ENCODE assay signal across 24 cellular contexts in the genomic region with DNA sequence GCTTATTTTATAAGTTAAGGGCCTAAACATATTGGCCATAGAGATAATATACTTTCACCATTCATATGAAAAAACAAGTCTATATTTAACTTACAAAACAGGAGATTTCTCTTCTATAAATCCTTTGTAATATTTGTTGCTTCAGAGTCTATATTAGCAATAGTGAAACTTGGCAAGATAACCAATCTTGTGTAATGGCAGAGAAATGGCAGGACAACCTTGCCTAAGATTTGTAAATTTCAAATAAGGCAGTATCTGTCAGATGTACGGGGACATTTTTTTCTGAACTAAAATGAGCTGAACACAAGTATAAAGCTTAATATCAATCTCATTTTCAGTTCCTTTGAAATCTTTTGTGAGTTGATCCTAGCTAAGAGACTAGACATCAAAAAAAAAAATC. TPM values are rescaled to one million over a fixed set of nuclear protein-coding genes. Genes with fewer than 3 reads are reported as not detected.
A peak's percentile ranks its signal among the peaks of the same experiment; 100 is the strongest.
DNase-seq lines count a peak whose midpoint lies in the region; ATAC-seq and TF ChIP-seq lines count a peak whose summit lies in the region.
"Had no signal": no experiment of that assay in that cellular context is flagged by ENCODE, and none has a peak within 500 bp of the region (broad histone marks: within the 10 kb centered on the region; RNA-seq: fewer than 3 reads in every experiment).

No MANE protein-coding gene starts in this region.

- intact Hi-C loops in right lobe of liver (cut with DNase I) (no loop called here), ascending aorta (cut with DNase I) (no loop called here)

- TF ChIP-seq CTCF in fibroblast of mammary gland (conservative IDR thresholded peaks at IDR 0.05; ENCODE audit: control insufficient read depth, insufficient read depth, low read depth, low read length), result no peak
- TF ChIP-seq CTCF in right lobe of liver (IDR thresholded peaks at IDR 0.05), result no peak
- no peak for TF ChIP-seq CTCF in ascending aorta (IDR thresholded peaks at IDR 0.05)

- no peaks in the 10 kb centered on the region for H3K36me3 ChIP-seq in ACC112 (ENCODE audit: insufficient read depth, low read length)
- no peaks in the 10 kb centered on the region for H3K36me3 ChIP-seq in adipocyte (ENCODE audit: control insufficient read depth, insufficient read depth, low read length, severe bottlenecking)
- no peaks in the 10 kb centered on the region for H3K36me3 ChIP-seq in right lobe of liver
- H3K36me3 ChIP-seq in ascending aorta, result no peaks in the 10 kb centered on the region
- H3K36me3 ChIP-seq: BLaER1, Peyer's patch had no signal

- H3K27ac ChIP-seq in ACC112 (ENCODE audit: low read depth, low read length) (no peak overlapping the region), right lobe of liver (peak overlapping the region; percentile 47 to 79 (median 77)), ascending aorta (no peak overlapping the region)
- H3K27ac ChIP-seq: BLaER1, Peyer's patch, SK-N-MC had no signal

- DNase-seq in adipocyte (ENCODE audit: low read depth) (peak; percentile 32), fibroblast of mammary gland (ENCODE audit: low read depth) (peak; percentile 38), right lobe of liver (no peak), ascending aorta (ENCODE audit: low spot score in 2 of 2) (no peak)
- DNase-seq in activated CD4-positive, alpha-beta T cell treated with anti-CD3 and anti-CD28 coated beads, Interleukin-2, amount 50 U/mL, for 48 hours, result no peak
- DNase-seq in stimulated activated CD4-positive, alpha-beta T cell treated with anti-CD3 and anti-CD28 coated beads, Interleukin-2, amount 100 ng/mL, for 48 hours, result no peak
- DNase-seq: CD4-positive, alpha-beta T cell; Karpas-422; NCI-H1092 treated with DMSO at 0.1 percent for 48 hours; NCI-H1436; NCI-H187; NCI-H2081 treated with DMSO at 0.1 percent for 48 hours; NCI-H2171; NCI-H226; NCI-H510A; NCI-H69; OCI-M1; Peyer's patch; SHP77 treated with DMSO at 0.1 percent for 48 hours had no signal

- H3K9me3 ChIP-seq in adipocyte (ENCODE audit: control insufficient read depth, low read length), result no peaks in the 10 kb centered on the region
- H3K9me3 ChIP-seq in right lobe of liver, result no peaks in the 10 kb centered on the region
- no peaks in the 10 kb centered on the region for H3K9me3 ChIP-seq in ascending aorta
- H3K9me3 ChIP-seq: BLaER1, Peyer's patch had no signal

- H3K4me1 ChIP-seq in ACC112 (ENCODE audit: control insufficient read depth, insufficient read depth, low read length, unreplicated experiment) (peaks cover 3% of the 10 kb centered on the region), adipocyte (ENCODE audit: control insufficient read depth, insufficient read depth, low read length) (peaks cover 24% of the 10 kb centered on the region), right lobe of liver (peaks cover 0 to 28% (median 4%) of the 10 kb centered on the region in 4 donors), ascending aorta (no peaks in the 10 kb centered on the region)
- H3K4me1 ChIP-seq: BLaER1, Peyer's patch had no signal

- H3K27me3 ChIP-seq in ACC112 (ENCODE audit: insufficient read depth, low read length), result no peaks in the 10 kb centered on the region
- no peaks in the 10 kb centered on the region for H3K27me3 ChIP-seq in adipocyte (replicated peaks; ENCODE audit: control insufficient read depth, insufficient read depth, low read length)
- no peaks in the 10 kb centered on the region for H3K27me3 ChIP-seq in right lobe of liver
- no peaks in the 10 kb centered on the region for H3K27me3 ChIP-seq in ascending aorta
- H3K27me3 ChIP-seq: BLaER1, Peyer's patch had no signal

- H3K79me2 ChIP-seq in ACC112 (ENCODE audit: control insufficient read depth, insufficient read depth, low read length, unreplicated experiment), result no peaks in the 10 kb centered on the region

- TF ChIP-seq POLR2A in right lobe of liver (IDR thresholded peaks at IDR 0.05), result no peak

- ATAC-seq in right lobe of liver, result peak; percentile 42 to 76 (median 65)
- no peak for ATAC-seq in GM21737 (IDR thresholded peaks at IDR 0.05; ENCODE audit: unreplicated experiment)

- no peak overlapping the region for H3K4me3 ChIP-seq in ACC112 (ENCODE audit: low read depth, low read length)
- peak overlapping the region; percentile 35 for H3K4me3 ChIP-seq in adipocyte (ENCODE audit: low read length)
- H3K4me3 ChIP-seq in fibroblast of mammary gland (ENCODE audit: control insufficient read depth, low read depth, low read length), result no peak overlapping the region
- H3K4me3 ChIP-seq in right lobe of liver, result no peak overlapping the region
- no peak overlapping the region for H3K4me3 ChIP-seq in ascending aorta
- H3K4me3 ChIP-seq: BLaER1, Peyer's patch, SK-N-MC had no signal

- H3K9ac ChIP-seq in adipocyte (ENCODE audit: low read length), result peak overlapping the region; percentile 7
- H3K9ac ChIP-seq: BLaER1 had no signal

- peak overlapping the region; percentile 13 for H2AFZ ChIP-seq in ACC112 (ENCODE audit: low read length, unreplicated experiment)

- 29% methylated on average over 1 of the region's 1 CpG for WGBS in right lobe of liver (ENCODE audit: insufficient coverage, low coverage, low lambda C conversion rate, missing lambda C conversion rate)

RNA-seq across cellular contexts. Expression of a gene that starts 17.8 kb away (rescaled TPM):
- total RNA-seq in right lobe of liver (10 to 100 TPM in 4 of 6 experiments, 1 to 10 TPM in 2; 9.1 to 16.3 (median 12.9) TPM), ascending aorta (30.4 TPM)
- total RNA-seq: G401 had no signal

Comparison
In these comparisons a context has a peak if more than half of its experiments do, and no peak if none do; other contexts are left out.
1. H3K27ac ChIP-seq: peak in right lobe of liver (3 of 3); none in ACC112 (single experiment) and ascending aorta (0 of 2).
2. DNase-seq: peak in adipocyte (single experiment) and fibroblast of mammary gland (single experiment); none in right lobe of liver (0 of 3), activated CD4-positive, alpha-beta T cell treated with anti-CD3 and anti-CD28 coated beads, Interleukin-2, amount 50 U/mL, for 48 hours (0 of 2), stimulated activated CD4-positive, alpha-beta T cell treated with anti-CD3 and anti-CD28 coated beads, Interleukin-2, amount 100 ng/mL, for 48 hours (0 of 2) and ascending aorta (0 of 2).